ENCODE assay signal across 22 cellular contexts in genomic region chr6:6753301-6753700, GRCh38.
"Had no signal": no experiment of that assay in that cellular context is flagged by ENCODE, and none has a peak within 500 bp of the region (broad histone marks: within the 10 kb centered on the region; RNA-seq: fewer than 3 reads in every experiment).

No MANE protein-coding gene starts in this region.

- FAIRE-seq: frontal cortex, kidney, urothelium cell line had no signal

- H3K36me3 Mint-ChIP-seq: activated naive CD4-positive, alpha-beta T cell treated with anti-CD3 and anti-CD28 coated beads, Interleukin-2, amount 50 U/mL, for 72 hours had no signal

- DNase-seq: activated B cell treated with CpG ODN at 0.5 μM for 24 hours; activated CD4-positive, alpha-beta T cell treated with anti-CD3 and anti-CD28 coated beads for 36 hours; activated CD8-positive, alpha-beta T cell treated with anti-CD3 and anti-CD28 coated beads, Interleukin-2, amount 10 ng/mL, durations not matched to agents 7 days and 5 days; activated naive CD4-positive, alpha-beta T cell; activated T-cell treated with anti-CD3 and anti-CD28 coated beads for 4 hours; activated T-cell treated with anti-CD3 and anti-CD28 coated beads, Interleukin-2, amount 50 U/mL, for 72 hours; effector CD8-positive, alpha-beta T cell; glutamatergic neuron; hippocampal formation; kidney; occipital lobe; psoas muscle; stimulated activated naive CD4-positive, alpha-beta T cell treated with Interleukin-2 at 50 U/mL for 16 hours; T-helper 2 cell; testis; trophoblast cell had no signal

- H3K9me3 Mint-ChIP-seq: activated B cell treated with CpG ODN at 0.5 μM for 24 hours; activated naive CD4-positive, alpha-beta T cell treated with anti-CD3 and anti-CD28 coated beads, Interleukin-2, amount 50 U/mL, for 72 hours; activated T-cell treated with anti-CD3 and anti-CD28 coated beads, Interleukin-2, amount 50 U/mL, for 72 hours; central memory CD8-positive, alpha-beta T cell had no signal

- H3K4me3 Mint-ChIP-seq: activated B cell treated with CpG ODN at 0.5 μM for 24 hours; activated CD4-positive, alpha-beta T cell treated with anti-CD3 and anti-CD28 coated beads for 36 hours; activated CD8-positive, alpha-beta T cell treated with anti-CD3 and anti-CD28 coated beads, Interleukin-2, amount 10 ng/mL, durations not matched to agents 7 days and 5 days; activated T-cell treated with anti-CD3 and anti-CD28 coated beads, Interleukin-2, amount 50 U/mL, for 72 hours; central memory CD8-positive, alpha-beta T cell had no signal

- H3K4me1 ChIP-seq: parathyroid adenoma had no signal

- ATAC-seq: activated CD4-positive, alpha-beta T cell treated with anti-CD3 and anti-CD28 coated beads for 36 hours; activated CD8-positive, alpha-beta T cell treated with anti-CD3 and anti-CD28 coated beads, Interleukin-2, amount 10 ng/mL, durations not matched to agents 7 days and 5 days; activated naive CD4-positive, alpha-beta T cell treated with anti-CD3 and anti-CD28 coated beads, Interleukin-2, amount 50 U/mL, for 72 hours; activated T-cell treated with anti-CD3 and anti-CD28 coated beads, Interleukin-2, amount 50 U/mL, for 72 hours; psoas muscle had no signal

- H3K4me1 Mint-ChIP-seq: activated B cell treated with CpG ODN at 0.5 μM for 24 hours; central memory CD8-positive, alpha-beta T cell had no signal

- H3K9me3 ChIP-seq: breast epithelium, psoas muscle, testis had no signal

- H3K36me3 ChIP-seq: breast epithelium had no signal

- H3K27me3 ChIP-seq: breast epithelium, testis had no signal

- H3K27ac ChIP-seq: parathyroid adenoma, psoas muscle, testis had no signal

- H3K4me3 ChIP-seq: breast epithelium, psoas muscle, testis had no signal

- H3K27ac Mint-ChIP-seq: activated B cell treated with CpG ODN at 0.5 μM for 24 hours; activated CD4-positive, alpha-beta T cell treated with anti-CD3 and anti-CD28 coated beads for 36 hours; activated CD8-positive, alpha-beta T cell treated with anti-CD3 and anti-CD28 coated beads, Interleukin-2, amount 10 ng/mL, durations not matched to agents 7 days and 5 days; activated naive CD4-positive, alpha-beta T cell treated with anti-CD3 and anti-CD28 coated beads, Interleukin-2, amount 50 U/mL, for 72 hours; activated T-cell treated with anti-CD3 and anti-CD28 coated beads, Interleukin-2, amount 50 U/mL, for 72 hours had no signal

- H3K9ac ChIP-seq: parathyroid adenoma had no signal
